ENCODE assay signal across 8 cellular contexts in genomic region chr12:49130151-49131050, GRCh38. TPM values are rescaled to one million over a fixed set of nuclear protein-coding genes. Genes with fewer than 3 reads are reported as not detected.
A peak's percentile ranks its signal among the peaks of the same experiment; 100 is the strongest.
DNase-seq lines count a peak whose midpoint lies in the region; ATAC-seq and TF ChIP-seq lines count a peak whose summit lies in the region.

No MANE protein-coding gene starts in this region.

- H3K4me3 ChIP-seq in epithelial cell of proximal tubule (ENCODE audit: low read depth, low read length) (peak overlapping the region; percentile 99), mucosa of rectum (ENCODE audit: low read length in 2 of 2) (peak overlapping the region; percentile 94 to 96)

- peak; percentile 53 for ATAC-seq in GM21576 (IDR thresholded peaks at IDR 0.05; ENCODE audit: unreplicated experiment)

- no peaks in the 10 kb centered on the region for H3K9me3 ChIP-seq in mucosa of rectum (ENCODE audit: control insufficient read depth in 2 of 2, low read length in 2 of 2)

- DNase-seq in DMS153 treated with DMSO at 0.1 percent for 48 hours (lab: John Stamatoyannopoulos, UW; ENCODE audit: unreplicated experiment) (peak; percentile 73), OCI-M1 (lab: John Stamatoyannopoulos, UW) (peak; percentile 97), activated T-cell treated with anti-CD3 and anti-CD28 coated beads for 48 hours (ENCODE audit: low read depth) (peak; percentile 91), epithelial cell of proximal tubule (ENCODE audit: low read depth) (no peak)
- peak; percentile 86 for DNase-seq in stimulated activated CD8-positive, alpha-beta memory T cell treated with anti-CD3 and anti-CD28 coated beads, Interleukin-4, amount 100 ng/mL, for 24 hours (ENCODE audit: low read depth)

- H3K4me1 Mint-ChIP-seq in IgD-negative memory B cell, result peaks cover 32 to 39% (median 39%) of the 10 kb centered on the region in 3 donors

- H3K27me3 ChIP-seq in mucosa of rectum (ENCODE audit: control insufficient read depth in 2 of 2, insufficient read depth in 2 of 2, low read length in 2 of 2), result no peaks in the 10 kb centered on the region

- peaks cover 8% of the 10 kb centered on the region for H3K36me3 Mint-ChIP-seq in IgD-negative memory B cell

- no peaks in the 10 kb centered on the region for H3K27me3 Mint-ChIP-seq in IgD-negative memory B cell

- peaks cover 20 to 21% of the 10 kb centered on the region in 2 donors for H3K4me1 ChIP-seq in mucosa of rectum (ENCODE audit: control insufficient read depth in 2 of 2, insufficient read depth in 2 of 2, low read length in 2 of 2)

- H3K27ac Mint-ChIP-seq in IgD-negative memory B cell, result peak overlapping the region; percentile 97 to 99 (median 98)

- H3K36me3 ChIP-seq in mucosa of rectum (ENCODE audit: control insufficient read depth in 2 of 2, insufficient read depth in 2 of 2, low read length in 2 of 2), result peaks cover 19 to 25% of the 10 kb centered on the region in 2 donors

- TF ChIP-seq CTCF in epithelial cell of proximal tubule (conservative IDR thresholded peaks at IDR 0.05; ENCODE audit: low read depth, low read length), result peak; percentile 86

- H3K9ac ChIP-seq in mucosa of rectum (ENCODE audit: low read depth in 1 of 2, low read length in 2 of 2), result peak overlapping the region; percentile 95 to 96

- peak overlapping the region; percentile 96 to 99 (median 98) for H3K4me3 Mint-ChIP-seq in IgD-negative memory B cell

- H3K9me3 Mint-ChIP-seq in IgD-negative memory B cell, result no peaks in the 10 kb centered on the region

- peak overlapping the region; percentile 98 to 100 for H3K27ac ChIP-seq in mucosa of rectum (ENCODE audit: low read depth in 2 of 2, low read length in 2 of 2)

RNA-seq across cellular contexts. Expression of gene TUBA1B, which starts 0.8 kb away (rescaled TPM):
- 396 TPM for polyA plus RNA-seq in IgD-negative memory B cell
- total RNA-seq in epithelial cell of proximal tubule, result 2,565 and 4,770 TPM in 2 replicates

RNA-seq across cellular contexts. Expression of gene LMBR1L, which starts 19.8 kb away (rescaled TPM):
- 37.3 TPM for polyA plus RNA-seq in IgD-negative memory B cell
- total RNA-seq in epithelial cell of proximal tubule, result 21.8 and 37.8 TPM in 2 replicates

RNA-seq across cellular contexts. Expression of gene DHH, which starts 35.8 kb away (rescaled TPM):
- polyA plus RNA-seq in IgD-negative memory B cell, result not detected
- 0.14 and 0.52 TPM in 2 replicates for total RNA-seq in epithelial cell of proximal tubule

RNA-seq across cellular contexts. Expression of gene TUBA1A, which starts 58.5 kb away (rescaled TPM):
- polyA plus RNA-seq in IgD-negative memory B cell, result 286 TPM
- total RNA-seq in epithelial cell of proximal tubule, result 929 and 1,025 TPM in 2 replicates
